12 cellular contexts compared by ENCODE assay signal in the genomic region with DNA sequence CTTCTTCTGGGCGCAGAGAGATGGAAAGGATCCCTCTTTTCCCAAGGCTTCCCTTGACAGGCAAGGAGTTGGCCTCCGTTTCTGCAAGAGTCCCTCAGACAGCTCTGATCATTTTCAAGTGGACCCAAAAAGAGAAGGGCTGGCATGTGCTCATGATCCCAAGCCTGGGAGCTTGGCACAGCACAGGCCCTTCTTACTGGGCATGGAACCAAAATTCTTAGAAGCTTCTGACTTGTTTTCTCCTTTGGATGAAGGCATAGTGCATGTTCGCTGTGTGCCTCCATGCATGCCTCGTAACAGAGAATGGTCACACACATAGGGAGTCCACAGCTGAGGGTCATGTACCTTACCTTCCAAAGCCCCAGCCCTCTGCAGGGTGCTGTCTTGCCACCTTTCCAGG.
"Had no signal": no experiment of that assay in that cellular context is flagged by ENCODE, and none has a peak within 500 bp of the region (broad histone marks: within the 10 kb centered on the region; RNA-seq: fewer than 3 reads in every experiment).

No MANE protein-coding gene starts in this region.

- H3K4me3 ChIP-seq: SK-N-MC, skin epidermis had no signal

- H3K9ac ChIP-seq: parathyroid adenoma had no signal

- H3K27ac ChIP-seq: parathyroid adenoma, SK-N-MC had no signal

- DNase-seq: activated CD4-positive, alpha-beta T cell treated with anti-CD3 and anti-CD28 coated beads, Interleukin-2, amount 10 ng/mL, durations not matched to agents 7 days and 5 days; activated CD8-positive, alpha-beta memory T cell treated with anti-CD3 and anti-CD28 coated beads for 24 hours; activated gamma-delta T cell treated with Interleukin-2 at 50 U/mL for 16 hours; activated naive CD8-positive, alpha-beta T cell treated with anti-CD3 and anti-CD28 coated beads for 36 hours; retina; stimulated activated CD4-positive, alpha-beta T cell treated with anti-CD3 and anti-CD28 coated beads, Interleukin-15, amount 100 ng/mL, for 24 hours; stimulated activated CD4-positive, alpha-beta T cell treated with anti-CD3 and anti-CD28 coated beads, Interleukin-4, amount 100 ng/mL, for 1 hour; stimulated activated naive CD4-positive, alpha-beta T cell; T-helper 9 cell had no signal

- H3K4me1 ChIP-seq: parathyroid adenoma had no signal
